ENCODE assay signal across 1 cellular context in the genomic region with DNA sequence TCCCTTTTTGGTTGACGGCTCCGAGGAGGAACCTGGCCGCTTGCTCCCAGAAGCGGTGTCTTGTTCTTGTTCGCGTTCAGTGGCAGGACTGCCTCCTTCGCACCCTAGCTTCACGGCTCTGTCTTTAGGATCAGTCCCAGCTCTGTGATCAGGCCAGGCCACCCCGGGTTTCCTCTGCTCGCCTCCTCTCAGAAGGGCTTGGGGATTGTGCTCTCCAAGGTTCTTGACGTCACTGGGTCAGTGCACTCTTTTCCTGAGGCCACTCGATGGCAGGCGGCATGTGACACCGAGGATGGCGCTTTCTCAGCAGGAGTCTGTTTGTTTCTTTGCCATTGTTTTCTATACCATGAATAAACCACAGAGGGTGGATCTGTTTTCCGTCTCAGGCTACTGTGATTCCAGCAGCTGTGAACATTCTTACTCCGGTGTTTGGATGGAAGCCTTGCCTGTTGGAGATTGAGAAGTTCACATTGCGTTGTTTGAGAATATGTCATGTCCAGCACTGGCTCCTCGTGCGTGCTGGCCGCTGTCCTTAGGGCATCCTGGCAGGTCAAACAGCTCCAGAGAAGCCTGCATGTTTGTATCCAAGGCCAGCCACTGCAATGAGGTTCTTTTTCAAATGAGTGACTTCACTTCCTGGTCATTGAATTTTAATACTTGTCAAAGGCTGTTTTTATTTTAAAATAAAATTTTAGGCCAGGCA.
TF ChIP-seq lines count a peak whose summit lies in the region.

No MANE protein-coding gene starts in this region.

TF ChIP-seq in IMR-90, 13 proteins besides CTCF, POLR2A, EP300 and RAD21 (continued from another document):
- TF ChIP-seq MXI1 (IDR thresholded peaks at IDR 0.05; ENCODE audit: borderline replicate concordance, low read depth, low read length): no peak
- TF ChIP-seq, protein P1, sequence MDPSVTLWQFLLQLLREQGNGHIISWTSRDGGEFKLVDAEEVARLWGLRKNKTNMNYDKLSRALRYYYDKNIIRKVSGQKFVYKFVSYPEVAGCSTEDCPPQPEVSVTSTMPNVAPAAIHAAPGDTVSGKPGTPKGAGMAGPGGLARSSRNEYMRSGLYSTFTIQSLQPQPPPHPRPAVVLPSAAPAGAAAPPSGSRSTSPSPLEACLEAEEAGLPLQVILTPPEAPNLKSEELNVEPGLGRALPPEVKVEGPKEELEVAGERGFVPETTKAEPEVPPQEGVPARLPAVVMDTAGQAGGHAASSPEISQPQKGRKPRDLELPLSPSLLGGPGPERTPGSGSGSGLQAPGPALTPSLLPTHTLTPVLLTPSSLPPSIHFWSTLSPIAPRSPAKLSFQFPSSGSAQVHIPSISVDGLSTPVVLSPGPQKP (IDR thresholded peaks at IDR 0.05; ENCODE audit: borderline replicate concordance, low read depth, low read length): no peak
- no peak for TF ChIP-seq NFE2L2 (IDR thresholded peaks at IDR 0.05; ENCODE audit: low read depth, low read length)
- no peak for TF ChIP-seq CHD1 (IDR thresholded peaks at IDR 0.05; ENCODE audit: low read depth, low read length)
- TF ChIP-seq CEBPB (IDR thresholded peaks at IDR 0.05; ENCODE audit: low read depth, low read length): no peak
- TF ChIP-seq, protein P2, sequence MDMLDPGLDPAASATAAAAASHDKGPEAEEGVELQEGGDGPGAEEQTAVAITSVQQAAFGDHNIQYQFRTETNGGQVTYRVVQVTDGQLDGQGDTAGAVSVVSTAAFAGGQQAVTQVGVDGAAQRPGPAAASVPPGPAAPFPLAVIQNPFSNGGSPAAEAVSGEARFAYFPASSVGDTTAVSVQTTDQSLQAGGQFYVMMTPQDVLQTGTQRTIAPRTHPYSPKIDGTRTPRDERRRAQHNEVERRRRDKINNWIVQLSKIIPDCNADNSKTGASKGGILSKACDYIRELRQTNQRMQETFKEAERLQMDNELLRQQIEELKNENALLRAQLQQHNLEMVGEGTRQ (IDR thresholded peaks at IDR 0.05; ENCODE audit: low read depth, low read length): no peak
- no peak for TF ChIP-seq MAZ (IDR thresholded peaks at IDR 0.05; ENCODE audit: borderline replicate concordance, low read depth, low read length)
- no peak for TF ChIP-seq RCOR1 (IDR thresholded peaks at IDR 0.05; ENCODE audit: insufficient replicate concordance, low read length)
- TF ChIP-seq FOS (IDR thresholded peaks at IDR 0.05; ENCODE audit: low read depth, low read length): no peak
- TF ChIP-seq BHLHE40 (IDR thresholded peaks at IDR 0.05; ENCODE audit: low read depth, low read length): no peak
- TF ChIP-seq SMC3 (IDR thresholded peaks at IDR 0.05; ENCODE audit: low read depth, low read length): no peak
- TF ChIP-seq RFX5 (IDR thresholded peaks at IDR 0.05; ENCODE audit: low read depth, low read length): no peak
TF ChIP-seq in IMR-90: peak in this region for 0.
